ENCODE assay signal across 14 cellular contexts in genomic region chr6:92977018-92977417, GRCh38.
"Had no signal": no experiment of that assay in that cellular context is flagged by ENCODE, and none has a peak within 500 bp of the region (broad histone marks: within the 10 kb centered on the region; RNA-seq: fewer than 3 reads in every experiment).

No MANE protein-coding gene starts in this region.

- ATAC-seq: activated T-cell treated with anti-CD3 and anti-CD28 coated beads, Interleukin-2, amount 50 U/mL, for 72 hours; left lobe of liver; natural killer cell treated with Interleukin-12 subunit alpha and Interleukin-12 subunit beta and Interleukin-15 and Interleukin-18, amount 100 ng/mL, for 72 hours; stimulated activated naive B cell treated with anti-CD40 and anti-IgM and Interleukin-4, amounts not matched to agents 10 μg/mL and 1 μg/mL and 100 μg/mL, for 72 hours had no signal

- H3K4me3 ChIP-seq: ascending aorta, colonic mucosa, lung, thyroid gland had no signal

- H3K9me3 ChIP-seq: ascending aorta, colonic mucosa, neutrophil, thyroid gland had no signal

- H3K4me1 ChIP-seq: ascending aorta, colonic mucosa, thyroid gland had no signal

- FAIRE-seq: keratinocyte had no signal

- H3K36me3 ChIP-seq: ascending aorta, colonic mucosa, neutrophil, thyroid gland, WERI-Rb-1 had no signal

- H3K27ac ChIP-seq: ascending aorta, colonic mucosa, neutrophil, thyroid gland, WERI-Rb-1 had no signal

- H3K27me3 ChIP-seq: ascending aorta, colonic mucosa, neutrophil, thyroid gland had no signal

- DNase-seq: activated CD4-positive, alpha-beta T cell treated with anti-CD3 and anti-CD28 coated beads, Interleukin-2, amount 50 U/mL, for 4 hours; activated effector memory CD4-positive, alpha-beta T cell treated with anti-CD3 and anti-CD28 coated beads, Interleukin-2, amount 50 U/mL, for 16 hours; activated T-cell treated with anti-CD3 and anti-CD28 coated beads, Interleukin-2, amount 50 U/mL, for 72 hours; colonic mucosa; foreskin melanocyte; stimulated activated naive B cell treated with anti-CD40 and anti-IgM and Interleukin-4, amounts not matched to agents 10 μg/mL and 1 μg/mL and 100 μg/mL, for 72 hours; thyroid gland; WERI-Rb-1 had no signal
